14 cellular contexts compared by ENCODE assay signal in the genomic region with DNA sequence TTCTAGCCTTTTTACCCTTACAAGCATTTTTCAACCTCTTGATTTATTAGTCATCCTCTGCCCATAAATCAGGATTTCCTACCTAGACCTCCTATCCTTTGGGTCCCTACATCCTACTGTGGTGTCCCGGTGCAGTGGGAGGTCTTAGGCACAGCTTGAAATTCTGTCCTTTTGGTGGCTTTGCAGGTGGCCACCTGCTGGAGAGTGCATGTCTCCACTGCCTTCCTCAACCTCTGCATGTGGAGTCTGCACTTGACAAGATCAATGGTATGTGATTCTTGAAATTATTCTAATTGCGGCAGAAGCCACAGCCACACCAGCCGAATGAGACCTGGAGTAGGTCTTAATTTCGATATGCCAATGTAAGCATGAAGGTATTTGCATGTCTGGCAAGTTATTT. TPM values are rescaled to one million over a fixed set of nuclear protein-coding genes. Genes with fewer than 3 reads are reported as not detected.
DNase-seq lines count a peak whose midpoint lies in the region; ATAC-seq, FAIRE-seq and TF ChIP-seq lines count a peak whose summit lies in the region.
"Had no signal": no experiment of that assay in that cellular context is flagged by ENCODE, and none has a peak within 500 bp of the region (broad histone marks: within the 10 kb centered on the region; RNA-seq: fewer than 3 reads in every experiment).

No MANE protein-coding gene starts in this region.

- H3K9ac ChIP-seq in OCI-LY3 (ENCODE audit: low read length) (no peak overlapping the region), GM12878 (ENCODE audit: control insufficient read depth, insufficient read depth, low read length) (no peak overlapping the region)

- H3K9me3 ChIP-seq in CD4-positive, CD25-positive, alpha-beta regulatory T cell (ENCODE audit: control insufficient read depth in 2 of 2, low read length in 2 of 2): no peaks in the 10 kb centered on the region
- H3K9me3 ChIP-seq in OCI-LY3 (ENCODE audit: insufficient read depth, low read length): no peaks in the 10 kb centered on the region
- no peaks in the 10 kb centered on the region for H3K9me3 ChIP-seq in GM12878 (replicated peaks; ENCODE audit: control insufficient read depth, insufficient read depth, low read length)
- H3K9me3 ChIP-seq in vagina: no peaks in the 10 kb centered on the region

- peak; percentile 4 to 60 (median 50) for DNase-seq in CD4-positive, CD25-positive, alpha-beta regulatory T cell
- DNase-seq in GM06990 (ENCODE audit: extremely low read depth, insufficient read length) (peak; percentile 5), GM12878 (ENCODE audit: low read depth, low spot score) (no peak), vagina (ENCODE audit: extremely low spot score in 2 of 2) (no peak)
- DNase-seq: glutamatergic neuron, NCI-H146, NCI-H526, retina had no signal

- no peaks in the 10 kb centered on the region for H3K9me3 Mint-ChIP-seq in CD4-positive, CD25-positive, alpha-beta regulatory T cell

- POLR2A ChIA-PET in GM12878 (lab: Charles Lee): no interaction called here

- TF ChIP-seq RAD21 in GM12878 (IDR thresholded peaks at IDR 0.05; ENCODE audit: insufficient read depth, low read depth, low read length): peak; percentile 21; the same call in 1 of the 2 replicates

- H3K79me2 ChIP-seq in OCI-LY3 (ENCODE audit: low read length): no peaks in the 10 kb centered on the region
- H3K79me2 ChIP-seq in GM12878 (ENCODE audit: control insufficient read depth, insufficient read depth, low read length): no peaks in the 10 kb centered on the region

- no peak for FAIRE-seq in GM12878 (lab: Jason Lieb, UNC)
- FAIRE-seq: endothelial cell of umbilical vein had no signal

- peak; percentile 53 for TF ChIP-seq CTCF in GM06990 (IDR thresholded peaks at IDR 0.05; ENCODE audit: insufficient read depth, low read length, poor library complexity, severe bottlenecking)
- TF ChIP-seq CTCF in OCI-LY3 (IDR thresholded peaks at IDR 0.05; ENCODE audit: low read depth, low read length): peak; percentile 32
- TF ChIP-seq CTCF in GM12878 (IDR thresholded peaks at IDR 0.05 in 2 of 3, conservative IDR thresholded peaks at IDR 0.05 in 1 of 3; ENCODE audit: control insufficient read depth in 2 of 3, extremely low read depth in 1 of 3, insufficient read depth in 1 of 3, low read depth in 3 of 3, low read length in 3 of 3): peak in 2 of 3 experiments; percentile 27 to 33; a peak in 4 of 6 replicates
- no peak for TF ChIP-seq CTCF in vagina (IDR thresholded peaks at IDR 0.05)

- peak overlapping the region in 1 of 4 donors; percentile 14 for H3K4me3 Mint-ChIP-seq in CD4-positive, CD25-positive, alpha-beta regulatory T cell

- ATAC-seq in CD4-positive, CD25-positive, alpha-beta regulatory T cell (ENCODE audit: low read depth in 2 of 2): peak; percentile 71 to 72
- ATAC-seq in GM12878 (peak; percentile 73), HG02623 (IDR thresholded peaks at IDR 0.05; ENCODE audit: unreplicated experiment) (no peak), HG02981 (IDR thresholded peaks at IDR 0.05; ENCODE audit: unreplicated experiment) (no peak)

- no peak overlapping the region for H3K27ac ChIP-seq in CD4-positive, CD25-positive, alpha-beta regulatory T cell (ENCODE audit: insufficient read depth, low read length, poor library complexity, severe bottlenecking)
- H3K27ac ChIP-seq in OCI-LY3 (ENCODE audit: low read length) (no peak overlapping the region), GM12878 (ENCODE audit: control insufficient read depth, insufficient read depth) (no peak overlapping the region), vagina (no peak overlapping the region)
- H3K27ac ChIP-seq: cardiac muscle cell had no signal

- H3K27me3 ChIP-seq in CD4-positive, CD25-positive, alpha-beta regulatory T cell (ENCODE audit: control insufficient read depth, insufficient read depth, low read length): no peaks in the 10 kb centered on the region
- no peaks in the 10 kb centered on the region for H3K27me3 ChIP-seq in GM06990 (replicated peaks; ENCODE audit: control insufficient read depth, insufficient read depth, low read length)
- H3K27me3 ChIP-seq in OCI-LY3 (ENCODE audit: low read depth, low read length): no peaks in the 10 kb centered on the region
- H3K27me3 ChIP-seq in GM12878 (replicated peaks in 1 of 2; ENCODE audit: control insufficient read depth in 2 of 2, insufficient read depth in 2 of 2, low read length in 1 of 2): no peaks in the 10 kb centered on the region
- H3K27me3 ChIP-seq in vagina: no peaks in the 10 kb centered on the region

- H3K4me1 ChIP-seq in CD4-positive, CD25-positive, alpha-beta regulatory T cell (ENCODE audit: control insufficient read depth, insufficient read depth, low read length, poor library complexity, severe bottlenecking): peaks cover 2% of the 10 kb centered on the region
- H3K4me1 ChIP-seq in OCI-LY3 (ENCODE audit: low read length): peaks cover 6% of the 10 kb centered on the region
- H3K4me1 ChIP-seq in GM12878 (ENCODE audit: control insufficient read depth, insufficient read depth, low read length): no peaks in the 10 kb centered on the region
- H3K4me1 ChIP-seq in vagina: no peaks in the 10 kb centered on the region

- 47% methylated on average over 4 of the region's 4 CpGs for WGBS in GM12878 (ENCODE audit: insufficient coverage, insufficient replicate concordance, low lambda C conversion rate, missing lambda C conversion rate)

- no peaks in the 10 kb centered on the region for H4K20me1 ChIP-seq in OCI-LY3 (ENCODE audit: insufficient read depth, low read length)
- no peaks in the 10 kb centered on the region for H4K20me1 ChIP-seq in GM12878 (ENCODE audit: control insufficient read depth, insufficient read depth)

- CTCF ChIA-PET in GM12878 (lab: Yijun Ruan, JAX): interaction anchor here (3.6 kb wide), 1 partner anchor 80 kb away, joined by 19 read pairs; no protein-coding TSS in a partner anchor

- peaks cover 5 to 9% (median 6%) of the 10 kb centered on the region in 4 donors for H3K4me1 Mint-ChIP-seq in CD4-positive, CD25-positive, alpha-beta regulatory T cell

- no peak for TF ChIP-seq EP300 in GM12878 (IDR thresholded peaks at IDR 0.05; ENCODE audit: borderline replicate concordance in 1 of 2, control insufficient read depth in 1 of 2, low read depth in 2 of 2, low read length in 2 of 2)

- no TSS peak for BruUV-seq in GM12878 (replicated peaks; lab: Mats Ljungman, UMichigan)

- RAD21 ChIA-PET in GM12878 (lab: Charles Lee; ENCODE audit: unreplicated experiment): interaction anchor here (1.0 kb wide), 1 partner anchor 79 kb away, joined by 3 read pairs; no protein-coding TSS in a partner anchor

- no peaks in the 10 kb centered on the region for H3K36me3 Mint-ChIP-seq in CD4-positive, CD25-positive, alpha-beta regulatory T cell

- intact Hi-C loops in GM12878 (cut with micrococcal nuclease; ENCODE audit: unreplicated experiment): loop anchor here (5.0 kb wide), 1 partner anchor 76 kb away; no protein-coding TSS in a partner anchor
- intact Hi-C loops in vagina (cut with DNase I): no loop called here

- H3K4me2 ChIP-seq in OCI-LY3 (ENCODE audit: low read length) (no peak overlapping the region), GM12878 (ENCODE audit: control insufficient read depth, insufficient read depth) (no peak overlapping the region)

- no peak overlapping the region for H3K4me3 ChIP-seq in CD4-positive, CD25-positive, alpha-beta regulatory T cell (ENCODE audit: low read depth, low read length)
- H3K4me3 ChIP-seq in GM06990 (replicated peaks; ENCODE audit: low read depth, low read length) (no peak overlapping the region), OCI-LY3 (ENCODE audit: low read length) (no peak overlapping the region), GM12878 (no peak overlapping the region), vagina (no peak overlapping the region)
- H3K4me3 ChIP-seq: cardiac muscle cell had no signal

- SMC1A ChIA-PET in GM12878 (lab: Charles Lee; ENCODE audit: uncharacterized antibody, unreplicated experiment): interaction anchor here (1.2 to 1.3 kb wide), 2 partner anchors 44 to 52 kb away, joined by 4 to 5 read pairs; no protein-coding TSS in a partner anchor

- H3K27ac Mint-ChIP-seq in CD4-positive, CD25-positive, alpha-beta regulatory T cell: no peak overlapping the region

- no peaks in the 10 kb centered on the region for H3K36me3 ChIP-seq in CD4-positive, CD25-positive, alpha-beta regulatory T cell (ENCODE audit: control insufficient read depth, insufficient read depth, low read length)
- H3K36me3 ChIP-seq in GM06990 (ENCODE audit: control insufficient read depth, insufficient read depth, low read length): no peaks in the 10 kb centered on the region
- no peaks in the 10 kb centered on the region for H3K36me3 ChIP-seq in OCI-LY3 (replicated peaks; ENCODE audit: low read depth, low read length)
- H3K36me3 ChIP-seq in GM12878 (ENCODE audit: control insufficient read depth in 2 of 2, insufficient read depth in 2 of 2, low read length in 1 of 2): no peaks in the 10 kb centered on the region
- no peaks in the 10 kb centered on the region for H3K36me3 ChIP-seq in vagina
- H3K36me3 ChIP-seq: cardiac muscle cell had no signal

- in situ Hi-C loops in GM12878 (cut with MboI): no loop called here

- TF ChIP-seq POLR2A in GM12878 (IDR thresholded peaks at IDR 0.05; ENCODE audit: low read depth, low read length) (no peak), vagina (IDR thresholded peaks at IDR 0.05) (no peak)

- no peaks in the 10 kb centered on the region for H3K27me3 Mint-ChIP-seq in CD4-positive, CD25-positive, alpha-beta regulatory T cell

- H2AFZ ChIP-seq in OCI-LY3 (ENCODE audit: low read depth, low read length) (no peak overlapping the region), GM12878 (ENCODE audit: control insufficient read depth, low read depth, low read length) (no peak overlapping the region)

TF ChIP-seq in GM12878, 131 proteins besides CTCF, POLR2A, EP300 and RAD21 (continues in another document):
- TF ChIP-seq ESRRA (IDR thresholded peaks at IDR 0.05; ENCODE audit: low read length): no peak

RNA-seq across cellular contexts. Expression of a gene that starts 11.4 kb away (rescaled TPM):
- 120 TPM for total RNA-seq in CD4-positive, CD25-positive, alpha-beta regulatory T cell
- polyA plus RNA-seq in CD4-positive, CD25-positive, alpha-beta regulatory T cell: 10 to 100 TPM; 61.6 to 87.5 (median 84.9) TPM
- total RNA-seq in GM12878 (2013; cell fraction: nucleolus; rRNA removed): 5.5 and 5.9 TPM in 2 replicates
- total RNA-seq in GM12878 (2014; rRNA removed) (2.3 and 2.5 TPM in 2 replicates), GM12878 (2014; rRNA removed; fragmentation: Illumina TruSeq; extraction: Trizol) (1.7 TPM in 2 replicates), GM12878 (2021) (3.1 and 3.3 TPM in 2 replicates), vagina (8.1 TPM)
- polyA plus RNA-seq in GM12878 (2011; ENCODE audit: low read depth): 0.89 TPM
- polyA plus RNA-seq in GM12878 (2011; rRNA removed) (0.30 and 0.53 TPM in 2 replicates), GM12878 (2014; fragmentation: Illumina TruSeq; extraction: Trizol) (1.4 and 1.7 TPM in 2 replicates), GM12878 (2014; fragmentation: Nextera tagmentation; extraction: Ambion mirVana) (under 1 TPM; 0.10 to 0.26 TPM), GM12878 (2014; rRNA removed) (1.6 and 1.9 TPM in 2 replicates), GM12878 (2016; fragmentation: Nextera tagmentation; extraction: Ambion mirVana) (1 to 10 TPM; 1.6 to 1.7 TPM)
- 0.45 and 0.46 TPM in 2 replicates for polyA plus RNA-seq in GM12878 (2011; cell fraction: cytosol; rRNA removed)
- 0.57 and 0.75 TPM in 2 replicates for polyA plus RNA-seq in GM12878 (2011; cell fraction: nucleus; rRNA removed)
- polyA plus RNA-seq in GM12878 (2012): 1.0 and 1.6 TPM in 2 replicates
- 1.8 and 2.3 TPM in 2 replicates for polyA minus RNA-seq in GM12878 (2011; rRNA and poly(A)+ RNA removed)
- polyA minus RNA-seq in GM12878 (2011; cell fraction: cytosol; rRNA and poly(A)+ RNA removed): 0.83 TPM in 1 of 2 replicates, not detected in the other
- polyA minus RNA-seq in GM12878 (2011; cell fraction: nucleus; rRNA and poly(A)+ RNA removed): 1.8 and 3.3 TPM in 2 replicates
- total RNA-seq: endothelial cell of umbilical vein, myocyte had no signal
- polyA plus RNA-seq: cardiac muscle cell, endothelial cell of umbilical vein had no signal

Comparison
In these comparisons a context has a peak if more than half of its experiments do, and no peak if none do; other contexts are left out.
1. ATAC-seq: peak in CD4-positive, CD25-positive, alpha-beta regulatory T cell (2 of 2) and GM12878 (single experiment); none in HG02623 (single experiment) and HG02981 (single experiment).
2. DNase-seq: peak in CD4-positive, CD25-positive, alpha-beta regulatory T cell (3 of 3) and GM06990 (single experiment); none in GM12878 (single experiment) and vagina (0 of 2).
3. CTCF ChIP-seq: peak in GM06990 (single experiment), OCI-LY3 (single experiment) and GM12878 (2 of 3); none in vagina (0 of 3).
4. RNA of a gene that starts 11.4 kb away (total RNA-seq): 120 TPM in CD4-positive, CD25-positive, alpha-beta regulatory T cell (single experiment); 8.1 TPM in vagina (single experiment) and 1.7 to 5.9 TPM in GM12878; every median in the first group is over 10 times any median in the second.